In genomic region chr2:20615046-20615465, GRCh38 we compare ENCODE assay signal across 16 cellular contexts. TPM values are rescaled to one million over a fixed set of nuclear protein-coding genes. Genes with fewer than 3 reads are reported as not detected.
DNase-seq lines count a peak whose midpoint lies in the region; ATAC-seq, FAIRE-seq and TF ChIP-seq lines count a peak whose summit lies in the region.
"Had no signal": no experiment of that assay in that cellular context is flagged by ENCODE, and none has a peak within 500 bp of the region (broad histone marks: within the 10 kb centered on the region; RNA-seq: fewer than 3 reads in every experiment).

No MANE protein-coding gene starts in this region.

- no peak overlapping the region for H4K8ac ChIP-seq in trophoblast cell (ENCODE audit: low read depth, low read length)

- ATAC-seq in right cardiac atrium (no peak), aorta (ENCODE audit: low FRiP score) (no peak)
- ATAC-seq: A549; activated T-cell treated with anti-CD3 and anti-CD28 coated beads, Interleukin-2, amount 50 U/mL, for 72 hours had no signal

- no peak overlapping the region for H3K23ac ChIP-seq in trophoblast cell (ENCODE audit: low read length)

- H3K4me3 Mint-ChIP-seq in endothelial cell (ENCODE audit: unreplicated experiment): no peak overlapping the region
- H3K4me3 Mint-ChIP-seq: activated T-cell treated with anti-CD3 and anti-CD28 coated beads, Interleukin-2, amount 50 U/mL, for 72 hours; central memory CD8-positive, alpha-beta T cell had no signal

- H2BK12ac ChIP-seq in trophoblast cell (ENCODE audit: low read length): peak overlapping the region; percentile 6

- H3K4me3 ChIP-seq in right cardiac atrium (ENCODE audit: low read length) (no peak overlapping the region), trophoblast cell (ENCODE audit: low read depth, low read length) (no peak overlapping the region), aorta (ENCODE audit: low read length in 2 of 2) (no peak overlapping the region), SJCRH30 (no peak overlapping the region)
- H3K4me3 ChIP-seq: A549 had no signal

- H3K4me1 ChIP-seq in right cardiac atrium (ENCODE audit: control insufficient read depth, insufficient read depth, low read length): peaks cover 72% of the 10 kb centered on the region
- H3K4me1 ChIP-seq in trophoblast cell (ENCODE audit: control insufficient read depth in 1 of 2, insufficient read depth in 2 of 2, low read length in 2 of 2): peaks cover 24 to 37% of the 10 kb centered on the region in 2 experiments
- H3K4me1 ChIP-seq in aorta (ENCODE audit: control insufficient read depth in 1 of 2, insufficient read depth in 2 of 2, low read length in 2 of 2): peaks cover 2 to 5% of the 10 kb centered on the region in 2 donors
- peaks cover 72% of the 10 kb centered on the region for H3K4me1 ChIP-seq in SJCRH30

- H3K27me3 Mint-ChIP-seq in endothelial cell (ENCODE audit: unreplicated experiment): peaks cover 15% of the 10 kb centered on the region
- H3K27me3 Mint-ChIP-seq: central memory CD8-positive, alpha-beta T cell had no signal

- peak overlapping the region; percentile 31 for H2BK120ac ChIP-seq in trophoblast cell (ENCODE audit: insufficient read depth, low read length, poor library complexity)

- H4K91ac ChIP-seq in trophoblast cell (ENCODE audit: low read depth, low read length): no peak overlapping the region

- peaks cover 3% of the 10 kb centered on the region for H3K36me3 Mint-ChIP-seq in endothelial cell (ENCODE audit: low read depth, unreplicated experiment)

- H3K27ac ChIP-seq in right cardiac atrium (ENCODE audit: low read length) (peak overlapping the region; percentile 94), trophoblast cell (ENCODE audit: low read depth, low read length) (no peak overlapping the region), aorta (ENCODE audit: low read depth in 1 of 2, low read length in 2 of 2) (peak overlapping the region in 1 of 2 donors; percentile 23), SJCRH30 (no peak overlapping the region)

- no peak for TF ChIP-seq POLR2A in H54 (IDR thresholded peaks at IDR 0.05; ENCODE audit: low read depth, low read length)

- WGBS in right cardiac atrium: 52% methylated on average over 6 of the region's 6 CpGs
- WGBS in trophoblast cell (ENCODE audit: extremely low coverage, insufficient coverage, insufficient read length): no CpG with 5 or more reads among the region's 6 CpGs
- 38 to 50% methylated on average over 6 of the region's 6 CpGs for WGBS in aorta, 2 donors

- H3K4me2 ChIP-seq in trophoblast cell (ENCODE audit: low read length): no peak overlapping the region
- H3K4me2 ChIP-seq: A549 had no signal

- no peak for FAIRE-seq in H54 (lab: Jason Lieb, UNC)
- FAIRE-seq: A549, GM19239 had no signal

- TF ChIP-seq CTCF in endothelial cell (IDR thresholded peaks at IDR 0.05; ENCODE audit: unreplicated experiment): no peak

- peaks cover 2% of the 10 kb centered on the region for H3K79me2 ChIP-seq in trophoblast cell (ENCODE audit: control insufficient read depth, insufficient read depth, low read length, poor library complexity)

- peaks cover 24% of the 10 kb centered on the region for H3K79me1 ChIP-seq in trophoblast cell (ENCODE audit: low read length)

- no peak overlapping the region for H3K9ac ChIP-seq in trophoblast cell (ENCODE audit: low read length)

- peak; percentile 0 for DNase-seq in activated naive CD4-positive, alpha-beta T cell treated with anti-CD3 and anti-CD28 coated beads, Interleukin-2, amount 50 U/mL, for 16 hours
- no peak for DNase-seq in activated naive CD4-positive, alpha-beta T cell (lab: John Stamatoyannopoulos, UW)
- DNase-seq in right cardiac atrium (no peak), trophoblast cell (no peak), aorta (peak; percentile 30 to 53), SJCRH30 (no peak), H54 (ENCODE audit: insufficient read length, low spot score) (no peak), endothelial cell (ENCODE audit: low spot score) (no peak)
- DNase-seq: activated CD4-positive, CD25-positive, alpha-beta regulatory T cell; activated T-cell treated with anti-CD3 and anti-CD28 coated beads, Interleukin-2, amount 50 U/mL, for 72 hours; NCI-H1436 treated with DMSO at 0.1 percent for 48 hours; stimulated activated CD4-positive, alpha-beta T cell treated with anti-CD3 and anti-CD28 coated beads, Interleukin-2, amount 100 ng/mL, for 24 hours; stimulated activated naive CD4-positive, alpha-beta T cell had no signal

- no peak overlapping the region for H3K4ac ChIP-seq in trophoblast cell (ENCODE audit: low read depth, low read length)

- H3K27me3 ChIP-seq in right cardiac atrium (ENCODE audit: control insufficient read depth, insufficient read depth): no peaks in the 10 kb centered on the region
- no peaks in the 10 kb centered on the region for H3K27me3 ChIP-seq in trophoblast cell (ENCODE audit: insufficient read depth, low read length)
- H3K27me3 ChIP-seq in aorta (ENCODE audit: control insufficient read depth in 1 of 2, insufficient read depth in 2 of 2, low read length in 1 of 2): no peaks in the 10 kb centered on the region
- H3K27me3 ChIP-seq in SJCRH30: no peaks in the 10 kb centered on the region

- H2BK5ac ChIP-seq in trophoblast cell (ENCODE audit: low read depth, low read length, poor library complexity): peak overlapping the region; percentile 4

- no peak overlapping the region for H3K18ac ChIP-seq in trophoblast cell (ENCODE audit: low read length)

- H3K14ac ChIP-seq in trophoblast cell (ENCODE audit: low read length): peak overlapping the region; percentile 3

- H3K9me3 ChIP-seq in right cardiac atrium (ENCODE audit: control insufficient read depth, low read length) (no peaks in the 10 kb centered on the region), trophoblast cell (ENCODE audit: insufficient read depth, low read depth, low read length) (no peaks in the 10 kb centered on the region), aorta (ENCODE audit: control insufficient read depth, low read length) (no peaks in the 10 kb centered on the region), SJCRH30 (replicated peaks) (no peaks in the 10 kb centered on the region)
- H3K9me3 ChIP-seq: A549 had no signal

- H4K12ac ChIP-seq in trophoblast cell (ENCODE audit: low read depth, low read length): no peak overlapping the region

- peak overlapping the region; percentile 46 for H2AFZ ChIP-seq in trophoblast cell (ENCODE audit: insufficient read depth, low read length, poor library complexity)

- no peaks in the 10 kb centered on the region for H3K9me3 Mint-ChIP-seq in endothelial cell (ENCODE audit: unreplicated experiment)
- H3K9me3 Mint-ChIP-seq: activated T-cell treated with anti-CD3 and anti-CD28 coated beads, Interleukin-2, amount 50 U/mL, for 72 hours; central memory CD8-positive, alpha-beta T cell had no signal

- H2AK5ac ChIP-seq in trophoblast cell (ENCODE audit: low read length): peak overlapping the region; percentile 26

- peaks cover 34% of the 10 kb centered on the region for H3K4me1 Mint-ChIP-seq in endothelial cell (ENCODE audit: unreplicated experiment)
- H3K4me1 Mint-ChIP-seq: central memory CD8-positive, alpha-beta T cell had no signal

- no peak overlapping the region for H3K27ac Mint-ChIP-seq in endothelial cell (ENCODE audit: unreplicated experiment)
- H3K27ac Mint-ChIP-seq: activated T-cell treated with anti-CD3 and anti-CD28 coated beads, Interleukin-2, amount 50 U/mL, for 72 hours had no signal

- intact Hi-C loops in right cardiac atrium (cut with DNase I) (loop anchor here in 2 of 4 donors (5.0 kb wide), 1 partner anchor 168 kb away; the partner anchor contains the start of gene RHOB (in 2 of the 2)), aorta (cut with DNase I) (loop anchor here (5.0 to 10.0 kb wide), 4 partner anchors 33 to 168 kb away; partner anchors contain the start of gene RHOB (in 1 of the 2))

- peaks cover under 1 to 4% of the 10 kb centered on the region in 2 experiments for H3K36me3 ChIP-seq in trophoblast cell (ENCODE audit: control insufficient read depth in 1 of 2, insufficient read depth in 2 of 2, low read length in 2 of 2)
- no peaks in the 10 kb centered on the region for H3K36me3 ChIP-seq in aorta (ENCODE audit: control insufficient read depth in 1 of 2, insufficient read depth in 2 of 2, low read length in 1 of 2)
- no peaks in the 10 kb centered on the region for H3K36me3 ChIP-seq in SJCRH30

RNA-seq across cellular contexts. Expression of gene HS1BP3, which starts 35.8 kb away (rescaled TPM):
- total RNA-seq in right cardiac atrium (10 to 100 TPM; 21.8 to 26.4 (median 25.3) TPM), aorta (10 to 100 TPM; 34.8 to 42.3 TPM), endothelial cell (ENCODE audit: unreplicated experiment) (33.6 TPM)
- polyA plus RNA-seq in right cardiac atrium (29.8 TPM), aorta (10 to 100 TPM; 27.5 to 33.6 TPM)
- 17.5 and 18.2 TPM in 2 replicates for polyA plus RNA-seq in trophoblast cell (2013)
- total RNA-seq in SJCRH30 (2014; rRNA removed; shearing (Covaris generic)): 14.0 and 14.7 TPM in 2 replicates

RNA-seq across cellular contexts. Expression of gene GDF7, which starts 51.9 kb away (rescaled TPM):
- total RNA-seq in right cardiac atrium: under 1 TPM; 0.26 to 0.79 (median 0.60) TPM
- polyA plus RNA-seq in right cardiac atrium: 0.25 TPM
- 0.14 and 0.17 TPM in 2 replicates for polyA plus RNA-seq in trophoblast cell (2013)
- 10 to 100 TPM; 15.9 to 16.4 TPM for total RNA-seq in aorta
- 10 to 100 TPM in 1 of 2 donors, 1 to 10 TPM in 1; 4.1 to 15.6 TPM for polyA plus RNA-seq in aorta
- 0.02 and 0.03 TPM in 2 replicates for total RNA-seq in SJCRH30 (2014; rRNA removed; shearing (Covaris generic))
- 11.2 TPM for total RNA-seq in endothelial cell (ENCODE audit: unreplicated experiment)

Comparison
In these comparisons a context has a peak if more than half of its experiments do, and no peak if none do; other contexts are left out.
1. DNase-seq: peak in activated naive CD4-positive, alpha-beta T cell treated with anti-CD3 and anti-CD28 coated beads, Interleukin-2, amount 50 U/mL, for 16 hours (single experiment) and aorta (2 of 2); none in activated naive CD4-positive, alpha-beta T cell (0 of 4), right cardiac atrium (0 of 3), trophoblast cell (0 of 2), SJCRH30 (0 of 2), H54 (single experiment) and endothelial cell (single experiment).